8 cellular contexts compared by ENCODE assay signal in genomic region chr4:88792268-88792781, GRCh38.
DNase-seq lines count a peak whose midpoint lies in the region; ATAC-seq, FAIRE-seq and TF ChIP-seq lines count a peak whose summit lies in the region.

No MANE protein-coding gene starts in this region.

- TF ChIP-seq CTCF in brain microvascular endothelial cell (IDR thresholded peaks at IDR 0.05; ENCODE audit: low read depth, low read length, missing control alignments) (no peak), pancreas (IDR thresholded peaks at IDR 0.05) (no peak)

- H3K9me3 ChIP-seq in pancreas, result no peaks in the 10 kb centered on the region

- FAIRE-seq in pancreas (lab: Jason Lieb, UNC), result no peak

- in situ Hi-C loops in ACHN (cut with HindIII; ENCODE audit: low pct_ligation_motif_present, low pct_unique_long_range_greater_than_20kb, low sequenced_read_pairs), result no loop called here
- in situ Hi-C loops in brain microvascular endothelial cell (cut with HindIII; ENCODE audit: low pct_ligation_motif_present, low sequenced_read_pairs), result no loop called here

- H3K36me3 ChIP-seq in brain microvascular endothelial cell (replicated peaks) (peaks cover 4% of the 10 kb centered on the region), pancreas (peaks cover 0 to 8% (median 0%) of the 10 kb centered on the region in 3 donors)

- H3K27ac ChIP-seq in brain microvascular endothelial cell, result peak overlapping the region; percentile 86
- peak overlapping the region in 1 of 4 donors; percentile 28 for H3K27ac ChIP-seq in pancreas

- ATAC-seq in GM19351 (IDR thresholded peaks at IDR 0.05; ENCODE audit: unreplicated experiment) (peak; percentile 80), HG03432 (IDR thresholded peaks at IDR 0.05; ENCODE audit: unreplicated experiment) (peak; percentile 91), pancreas (peak; percentile 55 to 81 (median 68))

- no peaks in the 10 kb centered on the region for H3K4me1 Mint-ChIP-seq in immature natural killer cell

- H3K27ac Mint-ChIP-seq in immature natural killer cell, result no peak overlapping the region

- peak; percentile 68 for DNase-seq in ACHN
- DNase-seq in brain microvascular endothelial cell, result peak; percentile 79
- no peak for DNase-seq in pancreas
- no peak for DNase-seq in 8988T
- no peak for DNase-seq in SKM-1 (lab: John Stamatoyannopoulos, UW; ENCODE audit: unreplicated experiment)
- DNase-seq in immature natural killer cell, result no peak

- peaks cover 0 to 3% (median 0%) of the 10 kb centered on the region in 3 donors for H3K27me3 Mint-ChIP-seq in immature natural killer cell (ENCODE audit: low read depth in 3 of 3)

- peaks cover 0 to 14% (median 9%) of the 10 kb centered on the region in 3 donors for H3K4me1 ChIP-seq in pancreas

- H3K27me3 ChIP-seq in brain microvascular endothelial cell (replicated peaks) (no peaks in the 10 kb centered on the region), pancreas (no peaks in the 10 kb centered on the region)

- WGBS in pancreas, 2 donors, result 59% methylated on average over 1 of the region's 1 CpG

- peaks cover under 1 to 5% (median 3%) of the 10 kb centered on the region in 3 donors for H3K36me3 Mint-ChIP-seq in immature natural killer cell

- intact Hi-C loops in pancreas (cut with DNase I), result no loop called here

- H3K4me3 ChIP-seq in brain microvascular endothelial cell (ENCODE audit: low read depth, low read length) (no peak overlapping the region), pancreas (no peak overlapping the region)

- H3K4me3 Mint-ChIP-seq in immature natural killer cell, result no peak overlapping the region

- no peaks in the 10 kb centered on the region for H3K9me3 Mint-ChIP-seq in immature natural killer cell

Comparison
In these comparisons a context has a peak if more than half of its experiments do, and no peak if none do; other contexts are left out.
1. DNase-seq: peak in ACHN (single experiment) and brain microvascular endothelial cell (single experiment); none in pancreas (0 of 6), 8988T (single experiment), SKM-1 (single experiment) and immature natural killer cell (0 of 3).
2. Peak in every context shown above with its lines, with median percentiles within 50 percentile points of each other: ATAC-seq.